ENCODE assay signal across 1 cellular context in genomic region chr16:85750021-85750826, GRCh38.
TF ChIP-seq lines count a peak whose summit lies in the region.

No MANE protein-coding gene starts in this region.

TF ChIP-seq in HEK293, 187 proteins besides CTCF, POLR2A, EP300 and RAD21 (continued from another document):
- peak; percentile 62 for TF ChIP-seq ZBTB26 (tag by site-specific recombination; optimal IDR thresholded peaks at IDR 0.05)
- TF ChIP-seq GLIS2 (tag by site-specific recombination; IDR thresholded peaks at IDR 0.05) = peak; percentile 92
- TF ChIP-seq ZNF488 (tag by site-specific recombination; IDR thresholded peaks at IDR 0.05) = no peak
- TF ChIP-seq KLF9 (tag by site-specific recombination; IDR thresholded peaks at IDR 0.05; ENCODE audit: low read depth) = peak; percentile 51; the same call in 1 of the 2 replicates
- no peak for TF ChIP-seq ZNF707 (tag by site-specific recombination; IDR thresholded peaks at IDR 0.05)
- peak; percentile 35; the same call in 1 of the 2 replicates for TF ChIP-seq ZNF777 (tag by site-specific recombination; IDR thresholded peaks at IDR 0.05; ENCODE audit: borderline replicate concordance)
- peak; percentile 41; the same call in 1 of the 2 replicates for TF ChIP-seq GFI1B (tag by site-specific recombination; IDR thresholded peaks at IDR 0.05)
- peak; percentile 6 for TF ChIP-seq KLF1 (tag by site-specific recombination; IDR thresholded peaks at IDR 0.05)
- 0 out of 2 replicates have a peak, but pooled peaks have one; percentile 25 for TF ChIP-seq ZNF660 (tag by site-specific recombination; IDR thresholded peaks at IDR 0.05)
- peak; percentile 53 for TF ChIP-seq ZFHX2 (tag by site-specific recombination; conservative IDR thresholded peaks at IDR 0.05)
- peak; percentile 88 for TF ChIP-seq PATZ1 (tag by site-specific recombination; IDR thresholded peaks at IDR 0.05)
- no peak for TF ChIP-seq ZNF239 (tag by site-specific recombination; IDR thresholded peaks at IDR 0.05)
- no peak for TF ChIP-seq SCRT1 (tag by site-specific recombination; IDR thresholded peaks at IDR 0.05; ENCODE audit: borderline replicate concordance)
- no peak for TF ChIP-seq ZNF529 (tag by site-specific recombination; IDR thresholded peaks at IDR 0.05; ENCODE audit: insufficient replicate concordance)
- TF ChIP-seq ZNF704 (tag by site-specific recombination; IDR thresholded peaks at IDR 0.05) = no peak
- no peak for TF ChIP-seq ZBTB1 (tag by site-specific recombination; IDR thresholded peaks at IDR 0.05)
- TF ChIP-seq ZBTB20 (tag by site-specific recombination; IDR thresholded peaks at IDR 0.05) = peak; percentile 59; the same call in 1 of the 2 replicates
- TF ChIP-seq ZNF266 (tag by site-specific recombination; IDR thresholded peaks at IDR 0.05; ENCODE audit: low read depth) = no peak
- TF ChIP-seq SP2 (tag by site-specific recombination; IDR thresholded peaks at IDR 0.05) = peak; percentile 70
- peak; percentile 60 for TF ChIP-seq ZBTB17 (tag by site-specific recombination; IDR thresholded peaks at IDR 0.05)
- no peak for TF ChIP-seq ZNF214 (tag by site-specific recombination; IDR thresholded peaks at IDR 0.05; ENCODE audit: borderline replicate concordance)
- peak; percentile 81 for TF ChIP-seq ZNF335 (tag by site-specific recombination; conservative IDR thresholded peaks at IDR 0.05)
- TF ChIP-seq ZNF398 (tag by site-specific recombination; IDR thresholded peaks at IDR 0.05) = peak; percentile 31
- TF ChIP-seq ZBTB8A (tag by site-specific recombination; IDR thresholded peaks at IDR 0.05) = peak; percentile 63
- peak; percentile 73 for TF ChIP-seq SP3 (tag by site-specific recombination; IDR thresholded peaks at IDR 0.05)
- TF ChIP-seq ZNF311 (tag by site-specific recombination; IDR thresholded peaks at IDR 0.05; ENCODE audit: borderline replicate concordance) = no peak
- TF ChIP-seq ZIC2 (tag by site-specific recombination; IDR thresholded peaks at IDR 0.05) = peak; percentile 96
- TF ChIP-seq ZNF280D (tag by site-specific recombination; IDR thresholded peaks at IDR 0.05) = no peak
- TF ChIP-seq ZNF169 (tag by site-specific recombination; IDR thresholded peaks at IDR 0.05) = no peak
- TF ChIP-seq ZNF514 (tag by site-specific recombination; IDR thresholded peaks at IDR 0.05) = no peak
- peak; percentile 68; the same call in 1 of the 2 replicates for TF ChIP-seq ZBTB48 (tag by site-specific recombination; IDR thresholded peaks at IDR 0.05)
- no peak for TF ChIP-seq BCL11B (tag by site-specific recombination; IDR thresholded peaks at IDR 0.05; ENCODE audit: low read depth)
- TF ChIP-seq KLF16 (tag by site-specific recombination; IDR thresholded peaks at IDR 0.05) = no peak
- 0 out of 2 replicates have a peak, but pooled peaks have one; percentile 44 for TF ChIP-seq EGR2 (tag by site-specific recombination; IDR thresholded peaks at IDR 0.05; ENCODE audit: low read depth)
- peak; percentile 56; the same call in 1 of the 2 replicates for TF ChIP-seq ZBTB11 (tag by site-specific recombination; conservative IDR thresholded peaks at IDR 0.05; ENCODE audit: low read depth)
- TF ChIP-seq ZNF404 (tag by site-specific recombination; IDR thresholded peaks at IDR 0.05) = no peak
